Comparison of ENCODE assay signal across 9 cellular contexts in the genomic region with DNA sequence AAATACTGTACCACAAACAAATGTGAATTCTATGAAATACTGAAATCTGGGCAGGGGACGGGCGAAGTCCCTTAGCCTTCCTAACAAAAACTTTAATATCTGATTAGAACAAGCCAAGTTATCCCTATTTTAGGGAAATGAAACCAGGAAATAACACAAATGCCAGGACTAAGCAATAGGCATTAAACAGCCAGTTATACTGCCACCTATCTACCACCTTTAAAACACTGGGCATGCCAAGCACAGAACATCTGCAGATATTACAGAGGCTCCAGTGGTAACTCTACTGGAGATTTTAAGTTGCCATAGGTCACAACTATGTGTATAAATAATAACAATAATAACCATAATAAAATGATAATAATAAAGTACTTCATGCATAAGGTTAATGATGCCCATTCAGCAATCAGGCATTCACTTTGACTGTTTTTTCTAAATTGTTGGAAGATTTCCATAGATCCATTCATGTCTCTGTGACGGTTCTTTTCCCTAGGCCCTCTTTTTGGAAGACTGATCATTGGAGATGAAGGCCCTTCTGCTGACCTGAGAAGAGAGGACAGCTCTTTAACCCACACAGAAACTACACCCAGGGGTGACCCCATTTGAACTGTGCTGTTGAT.
A peak's percentile ranks its signal among the peaks of the same experiment; 100 is the strongest.
DNase-seq lines count a peak whose midpoint lies in the region; ATAC-seq and TF ChIP-seq lines count a peak whose summit lies in the region.
"Had no signal": no experiment of that assay in that cellular context is flagged by ENCODE, and none has a peak within 500 bp of the region (broad histone marks: within the 10 kb centered on the region; RNA-seq: fewer than 3 reads in every experiment).

No MANE protein-coding gene starts in this region.

- 93 to 100% methylated on average over 2 to 3 of the region's 3 CpGs for WGBS in endodermal cell (ENCODE audit: insufficient coverage in 1 of 2, insufficient read length in 1 of 2), 2 experiments

- peaks cover 8% of the 10 kb centered on the region for H3K4me1 Mint-ChIP-seq in endodermal cell

- DNase-seq in DMS153 (lab: John Stamatoyannopoulos, UW) (peak; percentile 11), DMS153 treated with DMSO at 0.1 percent for 48 hours (lab: John Stamatoyannopoulos, UW; ENCODE audit: unreplicated experiment) (no peak), NCI-H2081 treated with DMSO at 0.1 percent for 48 hours (lab: John Stamatoyannopoulos, UW) (peak; percentile 38), endodermal cell (no peak), sciatic nerve (ENCODE audit: low spot score) (no peak)
- DNase-seq in activated naive CD4-positive, alpha-beta T cell treated with anti-CD3 and anti-CD28 coated beads, Interleukin-2, amount 50 U/mL, for 72 hours (ENCODE audit: low spot score in 2 of 2): no peak
- DNase-seq: 8988T had no signal

- H3K4me3 ChIP-seq in endodermal cell (ENCODE audit: low read length): no peak overlapping the region

- no peaks in the 10 kb centered on the region for H3K36me3 Mint-ChIP-seq in endodermal cell (ENCODE audit: low read depth)
- H3K36me3 Mint-ChIP-seq in activated naive CD4-positive, alpha-beta T cell treated with anti-CD3 and anti-CD28 coated beads, Interleukin-2, amount 50 U/mL, for 72 hours: no peaks in the 10 kb centered on the region

- H3K27me3 ChIP-seq in endodermal cell (ENCODE audit: control insufficient read depth, insufficient read depth, low read length, poor library complexity, severe bottlenecking): no peaks in the 10 kb centered on the region

- no peaks in the 10 kb centered on the region for H3K27me3 Mint-ChIP-seq in endodermal cell (ENCODE audit: insufficient read depth)

- H3K9ac ChIP-seq in endodermal cell (ENCODE audit: extremely low read depth, low read length, poor library complexity, severe bottlenecking): no peak overlapping the region

- H3K27ac Mint-ChIP-seq in endodermal cell: no peak overlapping the region
- H3K27ac Mint-ChIP-seq in activated naive CD4-positive, alpha-beta T cell treated with anti-CD3 and anti-CD28 coated beads, Interleukin-2, amount 50 U/mL, for 72 hours: no peak overlapping the region

- peak; percentile 24 for ATAC-seq in sciatic nerve
- no peak for ATAC-seq in GM21717 (IDR thresholded peaks at IDR 0.05; ENCODE audit: unreplicated experiment)
- no peak for ATAC-seq in HG03460 (IDR thresholded peaks at IDR 0.05; ENCODE audit: unreplicated experiment)
- ATAC-seq in activated naive CD4-positive, alpha-beta T cell treated with anti-CD3 and anti-CD28 coated beads, Interleukin-2, amount 50 U/mL, for 72 hours: no peak

- H3K4me1 ChIP-seq in endodermal cell (ENCODE audit: control insufficient read depth, insufficient read depth, low read length): peaks cover 6% of the 10 kb centered on the region

- no peak overlapping the region for H3K27ac ChIP-seq in endodermal cell (ENCODE audit: low read depth, low read length)

- no peaks in the 10 kb centered on the region for H3K9me3 Mint-ChIP-seq in endodermal cell
- peaks cover 0 to under 1% of the 10 kb centered on the region in 2 donors for H3K9me3 Mint-ChIP-seq in activated naive CD4-positive, alpha-beta T cell treated with anti-CD3 and anti-CD28 coated beads, Interleukin-2, amount 50 U/mL, for 72 hours

- no peaks in the 10 kb centered on the region for H3K36me3 ChIP-seq in endodermal cell (ENCODE audit: control insufficient read depth, insufficient read depth, low read length)

- intact Hi-C loops in sciatic nerve (cut with DNase I): no loop called here

- H3K9me3 ChIP-seq in endodermal cell (ENCODE audit: control insufficient read depth, low read length): no peaks in the 10 kb centered on the region

- peak; percentile 79 for TF ChIP-seq CTCF in endodermal cell (conservative IDR thresholded peaks at IDR 0.05)

- no peak overlapping the region for H3K4me3 Mint-ChIP-seq in endodermal cell

Comparison
In these comparisons a context has a peak if more than half of its experiments do, and no peak if none do; other contexts are left out.
1. DNase-seq: peak in DMS153 (single experiment) and NCI-H2081 treated with DMSO at 0.1 percent for 48 hours (single experiment); none in DMS153 treated with DMSO at 0.1 percent for 48 hours (single experiment), endodermal cell (single experiment), sciatic nerve (single experiment) and activated naive CD4-positive, alpha-beta T cell treated with anti-CD3 and anti-CD28 coated beads, Interleukin-2, amount 50 U/mL, for 72 hours (0 of 2).